Comparison of ENCODE assay signal across 9 cellular contexts in the genomic region with DNA sequence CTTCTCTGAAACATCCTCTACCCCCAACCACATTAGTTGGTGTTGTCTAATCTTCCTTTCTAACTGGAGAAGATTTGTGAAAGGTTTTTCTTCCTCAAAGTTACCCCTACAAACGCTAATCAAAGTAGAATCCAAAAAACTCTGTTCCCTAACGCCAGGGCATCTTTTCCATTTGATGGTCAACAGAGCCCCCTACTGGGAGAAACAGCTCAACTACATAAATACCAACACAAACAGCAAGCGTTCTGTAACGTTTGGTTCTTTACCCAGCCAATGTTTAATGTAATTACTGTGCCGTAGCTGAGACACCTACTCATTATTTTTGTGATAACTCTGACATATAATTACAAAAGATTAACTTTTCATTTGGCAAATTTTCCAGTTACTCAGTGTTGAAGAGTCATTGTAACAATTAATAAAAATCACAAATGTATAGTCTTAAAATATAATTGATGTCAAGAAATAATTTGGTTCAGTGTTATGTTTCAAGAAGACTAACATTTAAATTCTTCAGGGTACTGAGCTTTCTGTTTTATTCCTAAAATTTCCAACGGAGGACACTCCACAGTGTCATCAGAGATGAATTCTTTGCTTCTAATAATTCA.
DNase-seq lines count a peak whose midpoint lies in the region; ATAC-seq, FAIRE-seq and TF ChIP-seq lines count a peak whose summit lies in the region.
"Had no signal": no experiment of that assay in that cellular context is flagged by ENCODE, and none has a peak within 500 bp of the region (broad histone marks: within the 10 kb centered on the region; RNA-seq: fewer than 3 reads in every experiment).

No MANE protein-coding gene starts in this region.

- H3K4me1 ChIP-seq in Peyer's patch, result no peaks in the 10 kb centered on the region

- H3K9me3 ChIP-seq in Peyer's patch, result no peaks in the 10 kb centered on the region

- no peaks in the 10 kb centered on the region for H3K36me3 ChIP-seq in Peyer's patch

- ATAC-seq in GM21515 (IDR thresholded peaks at IDR 0.05; ENCODE audit: unreplicated experiment), result peak; percentile 84
- ATAC-seq in memory B cell (ENCODE audit: low read depth), result peak; percentile 84

- H3K27me3 Mint-ChIP-seq in memory B cell, result peaks cover 2% of the 10 kb centered on the region

- peak; percentile 33 for DNase-seq in NCI-H2196 (lab: John Stamatoyannopoulos, UW; ENCODE audit: unreplicated experiment)
- no peak for DNase-seq in NCI-H2196 treated with DMSO at 0.1 percent for 48 hours (lab: John Stamatoyannopoulos, UW; ENCODE audit: unreplicated experiment)
- peak; percentile 42 for DNase-seq in KG1 (lab: John Stamatoyannopoulos, UW)
- DNase-seq in Peyer's patch, result peak in 2 of 3 donors; percentile 50 to 74
- DNase-seq in memory B cell (ENCODE audit: low spot score in 2 of 2), result peak; percentile 56 to 79
- DNase-seq in NCI-H226, result no peak

- peak; percentile 92 for FAIRE-seq in endometrium (lab: Jason Lieb, UNC)

- no peaks in the 10 kb centered on the region for H3K36me3 Mint-ChIP-seq in memory B cell
- H3K36me3 Mint-ChIP-seq: CD4-positive, CD25-positive, alpha-beta regulatory T cell had no signal

- no peak overlapping the region for H3K27ac ChIP-seq in Peyer's patch

- peak overlapping the region; percentile 3 for H3K4me3 Mint-ChIP-seq in memory B cell
- H3K4me3 Mint-ChIP-seq: CD4-positive, CD25-positive, alpha-beta regulatory T cell had no signal

- peak overlapping the region; percentile 54 for H3K27ac Mint-ChIP-seq in memory B cell
- H3K27ac Mint-ChIP-seq: CD4-positive, CD25-positive, alpha-beta regulatory T cell had no signal

- H3K4me1 Mint-ChIP-seq in memory B cell, result peaks cover 19% of the 10 kb centered on the region
- H3K4me1 Mint-ChIP-seq: CD4-positive, CD25-positive, alpha-beta regulatory T cell had no signal

- no peak for TF ChIP-seq POLR2A in Peyer's patch (IDR thresholded peaks at IDR 0.05)

- peak; percentile 58 to 93 (median 90) for TF ChIP-seq CTCF in Peyer's patch (IDR thresholded peaks at IDR 0.05)

- no peaks in the 10 kb centered on the region for H3K9me3 Mint-ChIP-seq in memory B cell

- H3K4me3 ChIP-seq in Peyer's patch, result no peak overlapping the region

- H3K27me3 ChIP-seq in Peyer's patch, result no peaks in the 10 kb centered on the region

Comparison
In these comparisons a context has a peak if more than half of its experiments do, and no peak if none do; other contexts are left out.
1. DNase-seq: peak in NCI-H2196 (single experiment), KG1 (single experiment), Peyer's patch (2 of 3) and memory B cell (2 of 2); none in NCI-H2196 treated with DMSO at 0.1 percent for 48 hours (single experiment) and NCI-H226 (single experiment).